In the genomic region with DNA sequence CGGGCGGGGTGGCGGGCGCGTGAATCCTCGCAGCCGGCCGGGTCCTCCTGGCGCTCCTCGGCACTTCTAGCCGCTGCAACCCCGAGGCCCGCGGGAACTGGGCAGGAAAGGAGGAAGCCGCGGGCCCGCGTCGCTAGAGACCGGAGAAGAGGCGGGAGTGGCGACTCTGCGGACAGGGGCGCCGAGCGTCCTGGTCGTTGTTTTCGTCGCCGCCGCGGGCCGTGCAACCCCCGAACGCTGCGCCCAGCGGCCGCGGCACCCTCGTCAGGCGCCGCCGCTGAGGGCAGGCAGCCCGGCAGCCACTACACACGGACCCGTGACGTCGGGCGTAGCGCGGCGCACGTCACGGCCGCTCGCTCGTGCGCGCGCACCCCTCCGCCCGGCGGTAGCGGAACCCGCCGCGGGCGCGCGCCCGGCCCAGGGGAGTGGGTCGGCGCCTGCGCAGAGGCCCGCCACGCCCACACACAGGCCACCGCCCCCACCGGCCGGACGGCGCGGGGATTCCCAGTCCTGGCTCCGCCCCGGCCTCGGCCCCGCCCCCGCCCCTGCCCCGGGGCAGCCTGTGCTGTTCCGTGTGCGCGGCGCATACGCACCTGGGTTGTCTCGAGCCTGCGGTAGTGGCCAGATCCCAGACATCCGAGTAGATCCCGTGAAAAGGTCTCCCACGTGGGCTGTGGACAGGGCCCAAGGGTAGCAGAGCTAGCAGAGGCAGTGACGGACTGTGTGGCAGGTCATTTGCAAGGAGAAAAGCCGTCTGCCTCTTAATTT, we compare ENCODE assay signal across 8 cellular contexts. TPM values are rescaled to one million over a fixed set of nuclear protein-coding genes. Genes with fewer than 3 reads are reported as not detected.
DNase-seq lines count a peak whose midpoint lies in the region; ATAC-seq and TF ChIP-seq lines count a peak whose summit lies in the region.

A gene with protein sequence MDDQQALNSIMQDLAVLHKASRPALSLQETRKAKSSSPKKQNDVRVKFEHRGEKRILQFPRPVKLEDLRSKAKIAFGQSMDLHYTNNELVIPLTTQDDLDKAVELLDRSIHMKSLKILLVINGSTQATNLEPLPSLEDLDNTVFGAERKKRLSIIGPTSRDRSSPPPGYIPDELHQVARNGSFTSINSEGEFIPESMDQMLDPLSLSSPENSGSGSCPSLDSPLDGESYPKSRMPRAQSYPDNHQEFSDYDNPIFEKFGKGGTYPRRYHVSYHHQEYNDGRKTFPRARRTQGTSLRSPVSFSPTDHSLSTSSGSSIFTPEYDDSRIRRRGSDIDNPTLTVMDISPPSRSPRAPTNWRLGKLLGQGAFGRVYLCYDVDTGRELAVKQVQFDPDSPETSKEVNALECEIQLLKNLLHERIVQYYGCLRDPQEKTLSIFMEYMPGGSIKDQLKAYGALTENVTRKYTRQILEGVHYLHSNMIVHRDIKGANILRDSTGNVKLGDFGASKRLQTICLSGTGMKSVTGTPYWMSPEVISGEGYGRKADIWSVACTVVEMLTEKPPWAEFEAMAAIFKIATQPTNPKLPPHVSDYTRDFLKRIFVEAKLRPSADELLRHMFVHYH (minus strand): TSS at position 321 of the 768 bp plus-strand sequence. CDS start 44,846 bp downstream, outside the sequence.

- ATAC-seq in GM18907 (IDR thresholded peaks at IDR 0.05; ENCODE audit: unreplicated experiment) (peak; percentile 79), HG03139 (IDR thresholded peaks at IDR 0.05; ENCODE audit: unreplicated experiment) (peak; percentile 59)

- peak; percentile 59 to 74 (median 70) for TF ChIP-seq POLR2A in spleen (IDR thresholded peaks at IDR 0.05)

- H3K27me3 ChIP-seq in AG04450 (ENCODE audit: control insufficient read depth, insufficient read depth, low read length) = no peaks in the 10 kb centered on the region
- H3K27me3 ChIP-seq in spleen (replicated peaks in 1 of 7) = no peaks in the 10 kb centered on the region

- POLR2A ChIA-PET in AG04450 (lab: Yijun Ruan, JAX) = no interaction called here

- peak within 1 kb of the TSS; percentile 78 for H3K4me3 ChIP-seq in AG04450 (ENCODE audit: low read depth, low read length)
- H3K4me3 ChIP-seq in spleen = peak within 1 kb of the TSS; percentile 50 to 91 (median 76)

- H3K9me3 ChIP-seq in AG04450 (ENCODE audit: control insufficient read depth, insufficient read depth, low read length) = no peaks in the 10 kb centered on the region; the same call in 1 of the 2 replicates
- H3K9me3 ChIP-seq in spleen = no peaks in the 10 kb centered on the region

- WGBS in spleen, 5 donors = 0% methylated on average over 43 to 100 of the region's 100 CpGs

- H3K4me1 ChIP-seq in spleen = peaks cover 19 to 73% (median 58%) of the 10 kb centered on the region in 6 donors

- DNase-seq in AG04450 (ENCODE audit: low read depth, low spot score) (peak; percentile 67), NCI-H226 (peak; percentile 82), caudate nucleus (lab: John Stamatoyannopoulos, UW) (peak in 58 of 61 donors; percentile 44 to 94 (median 82)), inferior parietal cortex (ENCODE audit: extremely low spot score) (peak; percentile 82), spleen (peak; percentile 98)
- peak; percentile 92 to 98 (median 93) for DNase-seq in activated CD4-positive, CD25-positive, alpha-beta regulatory T cell (lab: John Stamatoyannopoulos, UW)

- CTCF ChIA-PET in AG04450 (lab: Charles Lee) = interaction anchor here (1.3 kb wide), 1 partner anchor 91 kb away, joined by 3 read pairs; no protein-coding TSS in a partner anchor

- TF ChIP-seq CTCF in AG04450 (IDR thresholded peaks at IDR 0.05; ENCODE audit: low read depth, low read length) = no peak
- no peak for TF ChIP-seq CTCF in spleen (IDR thresholded peaks at IDR 0.05 in 8 of 11, conservative IDR thresholded peaks at IDR 0.05 in 3 of 11)

- peak within 1 kb of the TSS; percentile 96 for H3K27ac ChIP-seq in AG04450 (ENCODE audit: low read depth, low read length)
- peak within 1 kb of the TSS; percentile 98 for H3K27ac ChIP-seq in caudate nucleus (ENCODE audit: low read depth, low read length)
- H3K27ac ChIP-seq in spleen = peak within 1 kb of the TSS; percentile 89 to 100 (median 100)

- intact Hi-C loops in spleen (cut with DNase I; ENCODE audit: low total_unique reads) = no loop called here

- no peaks in the 10 kb centered on the region for H3K36me3 ChIP-seq in spleen

RNA-seq across cellular contexts. Expression of the gene that starts here (rescaled TPM):
- 14.9 and 15.5 TPM in 2 replicates for polyA plus RNA-seq in AG04450 (2011; rRNA removed)
- 26.8 and 36.7 TPM in 2 replicates for polyA minus RNA-seq in AG04450 (2011; rRNA and poly(A)+ RNA removed)
- total RNA-seq in spleen = 10 to 100 TPM; 60.3 to 83.9 (median 68.6) TPM
- polyA plus RNA-seq in spleen = 1 to 10 TPM; 6.5 to 8.6 (median 7.8) TPM

Comparison
In these comparisons a context has a peak if more than half of its experiments do, and no peak if none do; other contexts are left out.
1. Peak in every context shown above with its lines: DNase-seq, ATAC-seq, H3K4me3 ChIP-seq and H3K27ac ChIP-seq.